In genomic region chr22:22215659-22216449, GRCh38 we compare ENCODE assay signal across 1 cellular context.
TF ChIP-seq lines count a peak whose summit lies in the region.

No MANE protein-coding gene starts in this region.

TF ChIP-seq in H1, 55 proteins besides CTCF, POLR2A, EP300 and RAD21:
- TF ChIP-seq YY1 (IDR thresholded peaks at IDR 0.05; ENCODE audit: low read depth, low read length) (no peak), SUZ12 (IDR thresholded peaks at IDR 0.05; ENCODE audit: low read length) (peak; percentile 50; the same call in 1 of the 2 replicates), RBBP5 (IDR thresholded peaks at IDR 0.05; ENCODE audit: borderline replicate concordance, low read depth, low read length) (no peak)
